26 cellular contexts compared by ENCODE assay signal in the genomic region with DNA sequence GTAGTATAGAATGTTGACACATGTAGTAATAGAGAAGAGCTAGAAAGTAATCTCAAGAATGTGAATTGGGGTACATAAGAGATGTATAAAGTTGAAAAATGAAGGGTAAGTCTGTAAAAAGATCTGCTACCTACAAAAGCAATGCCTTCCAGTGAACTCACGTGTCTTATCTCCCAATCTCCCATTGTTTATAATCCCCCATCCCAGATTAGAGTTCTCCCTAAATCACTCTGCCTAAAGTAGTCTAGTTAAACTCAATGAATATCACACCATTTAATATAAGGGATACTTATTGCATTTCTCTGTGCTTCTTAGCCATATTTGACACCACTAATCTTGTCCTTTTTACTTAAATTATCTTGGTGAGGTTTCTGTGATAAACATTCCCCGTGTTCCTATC. TPM values are rescaled to one million over a fixed set of nuclear protein-coding genes. Genes with fewer than 3 reads are reported as not detected.
DNase-seq lines count a peak whose midpoint lies in the region; ATAC-seq and TF ChIP-seq lines count a peak whose summit lies in the region.
"Had no signal": no experiment of that assay in that cellular context is flagged by ENCODE, and none has a peak within 500 bp of the region (broad histone marks: within the 10 kb centered on the region; RNA-seq: fewer than 3 reads in every experiment).

No MANE protein-coding gene starts in this region.

- peaks cover 4% of the 10 kb centered on the region for H3K9me3 Mint-ChIP-seq in activated CD8-positive, alpha-beta T cell treated with anti-CD3 and anti-CD28 coated beads, Interleukin-2, amount 10 ng/mL, durations not matched to agents 7 days and 5 days (ENCODE audit: insufficient read depth)

- H3K4me3 ChIP-seq in cardiac muscle cell: peak overlapping the region; percentile 86
- H3K4me3 ChIP-seq in left ventricle myocardium inferior: peak overlapping the region; percentile 63
- peak overlapping the region; percentile 23 for H3K4me3 ChIP-seq in psoas muscle
- no peak overlapping the region for H3K4me3 ChIP-seq in Peyer's patch
- H3K4me3 ChIP-seq: A549; BLaER1 treated with 17β-estradiol and CSF1 and Interleukin-3, amounts not matched to agents 10 nM and 100 nM; GM12878; GM23248 had no signal

- DNase-seq in cardiac muscle cell (ENCODE audit: low read depth in 1 of 2, low spot score in 1 of 2): no peak
- DNase-seq in cardiac septum (ENCODE audit: low spot score): no peak
- no peak for DNase-seq in left ventricle myocardium inferior
- no peak for DNase-seq in Right ventricle myocardium inferior (ENCODE audit: missing footprints)
- peak; percentile 67 for DNase-seq in OCI-M1 (lab: John Stamatoyannopoulos, UW)
- no peak for DNase-seq in psoas muscle
- DNase-seq in Peyer's patch: no peak
- no peak for DNase-seq in activated CD8-positive, alpha-beta T cell treated with anti-CD3 and anti-CD28 coated beads, Interleukin-2, amount 10 ng/mL, durations not matched to agents 7 days and 5 days
- DNase-seq: 8988T; ACHN; AML-193; BE2C; CD4-positive, alpha-beta T cell; CD8-positive, alpha-beta memory T cell; DMS 273 treated with DMSO at 0.1 percent for 48 hours; DMS79; EL; GDM1; GM23248; H9 had no signal

- POLR2A ChIA-PET in activated CD8-positive, alpha-beta T cell treated with anti-CD3 and anti-CD28 coated beads, Interleukin-2, amount 10 ng/mL, durations not matched to agents 7 days and 5 days (lab: Charles Lee): no interaction called here

- ATAC-seq in Right ventricle myocardium inferior (no peak), psoas muscle (no peak)
- ATAC-seq in activated CD8-positive, alpha-beta T cell treated with anti-CD3 and anti-CD28 coated beads, Interleukin-2, amount 10 ng/mL, durations not matched to agents 7 days and 5 days: no peak
- ATAC-seq: A549, GM12878, HCT116 had no signal

- H3K4me1 Mint-ChIP-seq in activated CD8-positive, alpha-beta T cell treated with anti-CD3 and anti-CD28 coated beads, Interleukin-2, amount 10 ng/mL, durations not matched to agents 7 days and 5 days (ENCODE audit: low read depth): no peaks in the 10 kb centered on the region
- H3K4me1 Mint-ChIP-seq: CD14-positive monocyte; CD8-positive, alpha-beta memory T cell had no signal

- H3K9me3 ChIP-seq in cardiac muscle cell (ENCODE audit: low read depth) (no peaks in the 10 kb centered on the region), left ventricle myocardium inferior (replicated peaks) (no peaks in the 10 kb centered on the region), psoas muscle (no peaks in the 10 kb centered on the region), Peyer's patch (peaks cover 0 to 6% (median 0%) of the 10 kb centered on the region in 4 donors)
- H3K9me3 ChIP-seq: A549; BE2C; BLaER1 treated with 17β-estradiol and CSF1 and Interleukin-3, amounts not matched to agents 10 nM and 100 nM had no signal

- no peak for TF ChIP-seq CTCF in cardiac muscle cell (IDR thresholded peaks at IDR 0.05; ENCODE audit: low read depth, low read length)
- no peak for TF ChIP-seq CTCF in left ventricle myocardium inferior (IDR thresholded peaks at IDR 0.05; ENCODE audit: borderline replicate concordance)
- TF ChIP-seq CTCF in psoas muscle (IDR thresholded peaks at IDR 0.05): no peak
- no peak for TF ChIP-seq CTCF in Peyer's patch (IDR thresholded peaks at IDR 0.05)

- WGBS in psoas muscle, 3 donors: 45 to 59% (median 47%) methylated on average over 2 of the region's 2 CpGs

- H3K4me3 Mint-ChIP-seq in activated CD8-positive, alpha-beta T cell treated with anti-CD3 and anti-CD28 coated beads, Interleukin-2, amount 10 ng/mL, durations not matched to agents 7 days and 5 days: no peak overlapping the region
- H3K4me3 Mint-ChIP-seq: CD14-positive monocyte; CD4-positive, alpha-beta T cell; CD8-positive, alpha-beta memory T cell; H9 had no signal

- no peaks in the 10 kb centered on the region for H3K27me3 Mint-ChIP-seq in activated CD8-positive, alpha-beta T cell treated with anti-CD3 and anti-CD28 coated beads, Interleukin-2, amount 10 ng/mL, durations not matched to agents 7 days and 5 days (ENCODE audit: low read depth)
- H3K27me3 Mint-ChIP-seq: CD4-positive, alpha-beta T cell; CD8-positive, alpha-beta memory T cell had no signal

- no peaks in the 10 kb centered on the region for H3K27me3 ChIP-seq in cardiac muscle cell
- H3K27me3 ChIP-seq in left ventricle myocardium inferior (ENCODE audit: low read depth): no peaks in the 10 kb centered on the region
- no peaks in the 10 kb centered on the region for H3K27me3 ChIP-seq in psoas muscle (ENCODE audit: insufficient read depth in 3 of 3, low read length in 2 of 3)
- H3K27me3 ChIP-seq in Peyer's patch: no peaks in the 10 kb centered on the region
- H3K27me3 ChIP-seq: BE2C; BLaER1 treated with 17β-estradiol and CSF1 and Interleukin-3, amounts not matched to agents 10 nM and 100 nM had no signal

- H3K27ac ChIP-seq in cardiac muscle cell (peak overlapping the region; percentile 91), left ventricle myocardium inferior (replicated peaks) (peak overlapping the region; percentile 85), psoas muscle (peak overlapping the region; percentile 30), Peyer's patch (no peak overlapping the region)
- H3K27ac ChIP-seq: A549; BLaER1 treated with 17β-estradiol and CSF1 and Interleukin-3, amounts not matched to agents 10 nM and 100 nM; GM23248 had no signal

- no peak overlapping the region for H3K27ac Mint-ChIP-seq in activated CD8-positive, alpha-beta T cell treated with anti-CD3 and anti-CD28 coated beads, Interleukin-2, amount 10 ng/mL, durations not matched to agents 7 days and 5 days
- H3K27ac Mint-ChIP-seq: CD14-positive monocyte; CD4-positive, alpha-beta T cell; CD8-positive, alpha-beta memory T cell; H9 had no signal

- H3K4me1 ChIP-seq in cardiac muscle cell (ENCODE audit: low read depth): peaks cover 14% of the 10 kb centered on the region
- peaks cover 24% of the 10 kb centered on the region for H3K4me1 ChIP-seq in left ventricle myocardium inferior
- H3K4me1 ChIP-seq in psoas muscle: no peaks in the 10 kb centered on the region
- H3K4me1 ChIP-seq in Peyer's patch: no peaks in the 10 kb centered on the region
- H3K4me1 ChIP-seq: A549; BE2C; BLaER1 treated with 17β-estradiol and CSF1 and Interleukin-3, amounts not matched to agents 10 nM and 100 nM had no signal

- CTCF ChIA-PET in activated CD8-positive, alpha-beta T cell treated with anti-CD3 and anti-CD28 coated beads, Interleukin-2, amount 10 ng/mL, durations not matched to agents 7 days and 5 days (lab: Charles Lee): no interaction called here

- H3K36me3 ChIP-seq in cardiac muscle cell: peaks cover 19% of the 10 kb centered on the region
- no peaks in the 10 kb centered on the region for H3K36me3 ChIP-seq in left ventricle myocardium inferior
- no peaks in the 10 kb centered on the region for H3K36me3 ChIP-seq in psoas muscle (ENCODE audit: insufficient read depth in 1 of 2, low read depth in 1 of 2)
- no peaks in the 10 kb centered on the region for H3K36me3 ChIP-seq in Peyer's patch
- H3K36me3 ChIP-seq: BE2C; BLaER1 treated with 17β-estradiol and CSF1 and Interleukin-3, amounts not matched to agents 10 nM and 100 nM had no signal

- no peak for TF ChIP-seq POLR2A in Peyer's patch (IDR thresholded peaks at IDR 0.05)

- intact Hi-C loops in cardiac septum (cut with DNase I) (no loop called here), left ventricle myocardium inferior (cut with micrococcal nuclease) (no loop called here), Right ventricle myocardium inferior (cut with DNase I) (no loop called here), psoas muscle (cut with DNase I) (no loop called here)

- no peaks in the 10 kb centered on the region for H3K36me3 Mint-ChIP-seq in activated CD8-positive, alpha-beta T cell treated with anti-CD3 and anti-CD28 coated beads, Interleukin-2, amount 10 ng/mL, durations not matched to agents 7 days and 5 days (ENCODE audit: low read depth)
- H3K36me3 Mint-ChIP-seq: CD14-positive monocyte; CD8-positive, alpha-beta memory T cell had no signal

RNA-seq across cellular contexts. Expression of a gene that starts 6.6 kb away (rescaled TPM):
- total RNA-seq in cardiac muscle cell (226 and 358 TPM in 2 replicates), cardiac septum (1,093 TPM), left ventricle myocardium inferior (1,086 TPM), Right ventricle myocardium inferior (1,120 TPM), psoas muscle (10 to 100 TPM; 47.9 to 65.0 (median 54.9) TPM), Peyer's patch (not detected)
- polyA plus RNA-seq in cardiac muscle cell (494 and 570 TPM in 2 replicates), psoas muscle (10 to 100 TPM in 2 of 3 donors, 1 to 10 TPM in 1; 5.0 to 21.4 (median 12.6) TPM)
- not detected for total RNA-seq in activated CD8-positive, alpha-beta T cell treated with anti-CD3 and anti-CD28 coated beads, Interleukin-2, amount 10 ng/mL, durations not matched to agents 7 days and 5 days
- total RNA-seq: CD4-positive, alpha-beta T cell; CD8-positive, alpha-beta memory T cell; GM12878; GM23248; H4; H9 had no signal
- polyA plus RNA-seq: A549; CD14-positive monocyte; CD8-positive, alpha-beta memory T cell; GM23248 had no signal

Comparison
In these comparisons a context has a peak if more than half of its experiments do, and no peak if none do; other contexts are left out.
1. H3K27ac ChIP-seq: peak in cardiac muscle cell (single experiment), left ventricle myocardium inferior (single experiment) and psoas muscle (single experiment); none in Peyer's patch (0 of 4).
2. H3K4me3 ChIP-seq: peak in cardiac muscle cell (single experiment), left ventricle myocardium inferior (single experiment) and psoas muscle (single experiment); none in Peyer's patch (0 of 4).
3. RNA of a gene that starts 6.6 kb away (total RNA-seq): 1,120 TPM in Right ventricle myocardium inferior (single experiment), 1,093 TPM in cardiac septum (single experiment), 1,086 TPM in left ventricle myocardium inferior (single experiment), 226 to 358 TPM in cardiac muscle cell and 47.9 to 65.0 TPM in psoas muscle; not detected in Peyer's patch and not detected in activated CD8-positive, alpha-beta T cell treated with anti-CD3 and anti-CD28 coated beads, Interleukin-2, amount 10 ng/mL, durations not matched to agents 7 days and 5 days; every median in the first group is over 10 times any median in the second.